Comparison of ENCODE assay signal across 34 cellular contexts in genomic region chr7:93819699-93820098, GRCh38.
"Had no signal": no experiment of that assay in that cellular context is flagged by ENCODE, and none has a peak within 500 bp of the region (broad histone marks: within the 10 kb centered on the region; RNA-seq: fewer than 3 reads in every experiment).

No MANE protein-coding gene starts in this region.

- H3K4me3 ChIP-seq: MG63 had no signal

- H3K9me3 ChIP-seq: MG63 had no signal

- DNase-seq: Karpas-422, Kasumi-1, MG63, MM.1S, MV-4-11, NCI-H1048, NCI-H1092, NCI-H1092 treated with DMSO at 0.1 percent for 48 hours, NCI-H1105, NCI-H1105 treated with DMSO at 0.1 percent for 48 hours, NCI-H1417, NCI-H1417 treated with DMSO at 0.1 percent for 48 hours, NCI-H1436, NCI-H1436 treated with DMSO at 0.1 percent for 48 hours, NCI-H146, NCI-H1694 treated with DMSO at 0.1 percent for 48 hours, NCI-H187, NCI-H187 treated with DMSO at 0.1 percent for 48 hours, NCI-H1930, NCI-H2029, NCI-H2029 treated with DMSO at 0.1 percent for 48 hours, NCI-H2081, NCI-H2081 treated with DMSO at 0.1 percent for 48 hours, NCI-H2107, NCI-H2171, NCI-H2227 treated with DMSO at 0.1 percent for 48 hours, NCI-H226, NCI-H345, NCI-H446, NCI-H446 treated with DMSO at 0.1 percent for 48 hours, NCI-H510A, NCI-H510A treated with DMSO at 0.1 percent for 48 hours, NCI-H524, NCI-H524 treated with DMSO at 0.1 percent for 48 hours had no signal

- H3K36me3 ChIP-seq: MG63 had no signal

- H3K27me3 ChIP-seq: MG63 had no signal
